12 cellular contexts compared by ENCODE assay signal in the genomic region with DNA sequence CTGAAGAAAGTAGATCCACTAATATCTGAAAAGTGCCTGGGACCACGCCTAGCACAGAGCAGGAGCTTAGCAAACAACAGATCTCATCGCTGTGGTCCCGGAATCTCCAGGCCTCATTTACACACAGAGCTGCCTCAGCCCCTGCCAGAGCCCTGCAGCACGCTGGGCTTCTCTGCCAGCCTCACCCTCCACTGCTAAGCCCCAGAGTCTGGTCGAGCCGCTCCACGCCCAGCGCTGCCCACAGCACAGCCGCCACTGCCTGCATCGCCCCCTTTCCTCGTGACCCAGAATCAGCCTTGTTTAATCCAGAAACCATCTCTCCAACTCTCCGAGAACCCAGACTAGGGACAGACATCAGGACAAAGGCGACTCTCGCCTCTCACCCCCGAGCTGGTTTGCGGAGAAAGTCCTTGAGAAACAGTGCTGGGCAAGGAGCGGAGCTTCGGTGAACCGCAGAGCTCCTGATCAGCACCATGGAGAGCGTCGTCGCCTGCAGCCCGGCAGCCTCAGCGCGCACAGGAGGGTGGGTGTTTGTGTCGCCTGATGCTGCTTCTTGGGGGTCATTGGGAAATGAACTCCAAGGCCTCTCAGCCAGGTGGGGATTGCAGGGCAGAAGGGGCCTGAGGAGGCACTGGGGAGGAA.
DNase-seq lines count a peak whose midpoint lies in the region; ATAC-seq and TF ChIP-seq lines count a peak whose summit lies in the region.
"Had no signal": no experiment of that assay in that cellular context is flagged by ENCODE, and none has a peak within 500 bp of the region (broad histone marks: within the 10 kb centered on the region; RNA-seq: fewer than 3 reads in every experiment).

No MANE protein-coding gene starts in this region.

- H3K9me3 ChIP-seq in DND-41 (ENCODE audit: insufficient read depth, low read length, severe bottlenecking): no peaks in the 10 kb centered on the region
- H3K9me3 ChIP-seq in body of pancreas: peaks cover 0 to under 1% (median 0%) of the 10 kb centered on the region in 3 donors
- H3K9me3 ChIP-seq in spleen: no peaks in the 10 kb centered on the region
- H3K9me3 ChIP-seq: Caco-2, vagina had no signal

- no peaks in the 10 kb centered on the region for H3K36me3 ChIP-seq in DND-41 (ENCODE audit: insufficient read depth, low read length)
- no peaks in the 10 kb centered on the region for H3K36me3 ChIP-seq in body of pancreas (replicated peaks in 1 of 2; ENCODE audit: insufficient read depth in 1 of 2, low read depth in 2 of 2)
- H3K36me3 ChIP-seq in spleen: no peaks in the 10 kb centered on the region
- H3K36me3 ChIP-seq: vagina had no signal

- ATAC-seq in DND-41 (ENCODE audit: insufficient read depth, low read depth): peak; percentile 79
- ATAC-seq in body of pancreas: peak; percentile 30
- ATAC-seq in left lobe of liver: peak; percentile 57
- ATAC-seq in HG02763 (IDR thresholded peaks at IDR 0.05; ENCODE audit: unreplicated experiment): no peak
- ATAC-seq: Right ventricle myocardium inferior had no signal

- 26 to 37% methylated on average over 19 to 26 of the region's 26 CpGs for WGBS in body of pancreas, 2 donors
- WGBS in spleen, 5 donors: 31 to 43% (median 36%) methylated on average over 20 to 26 of the region's 26 CpGs

- H3K79me2 ChIP-seq in DND-41 (ENCODE audit: insufficient read depth, low read length): no peaks in the 10 kb centered on the region

- H3K9ac ChIP-seq in DND-41 (ENCODE audit: low read depth, low read length): no peak overlapping the region

- intact Hi-C loops in body of pancreas (cut with DNase I): no loop called here
- intact Hi-C loops in spleen (cut with DNase I; ENCODE audit: low total_unique reads): no loop called here

- H3K27ac ChIP-seq in DND-41 (ENCODE audit: low read length) (no peak overlapping the region), body of pancreas (no peak overlapping the region), spleen (no peak overlapping the region)
- H3K27ac ChIP-seq: vagina had no signal

- TF ChIP-seq POLR2A in body of pancreas (IDR thresholded peaks at IDR 0.05): no peak
- no peak for TF ChIP-seq POLR2A in spleen (IDR thresholded peaks at IDR 0.05)

- no peak overlapping the region for H2AFZ ChIP-seq in DND-41 (ENCODE audit: low read depth, low read length)

- H3K27me3 ChIP-seq in DND-41 (ENCODE audit: insufficient read depth, low read length, poor library complexity) (no peaks in the 10 kb centered on the region), body of pancreas (no peaks in the 10 kb centered on the region), spleen (replicated peaks in 1 of 7) (peaks cover 0 to 47% (median 0%) of the 10 kb centered on the region in 7 donors)
- H3K27me3 ChIP-seq: vagina had no signal

- DNase-seq in DND-41: peak; percentile 34
- DNase-seq in HuH-7.5 (ENCODE audit: low spot score): peak; percentile 58
- no peak for DNase-seq in body of pancreas
- DNase-seq in left lobe of liver (ENCODE audit: low spot score): no peak
- no peak for DNase-seq in SKM-1 (lab: John Stamatoyannopoulos, UW; ENCODE audit: unreplicated experiment)
- no peak for DNase-seq in C1 segment of cervical spinal cord (lab: John Stamatoyannopoulos, UW)
- no peak for DNase-seq in spleen
- DNase-seq: hypothalamus had no signal

- TF ChIP-seq CTCF in DND-41 (IDR thresholded peaks at IDR 0.05; ENCODE audit: borderline replicate concordance, extremely low read depth, low read length, poor library complexity, severe bottlenecking): no peak
- TF ChIP-seq CTCF in body of pancreas (IDR thresholded peaks at IDR 0.05): no peak
- no peak for TF ChIP-seq CTCF in spleen (IDR thresholded peaks at IDR 0.05 in 8 of 11, conservative IDR thresholded peaks at IDR 0.05 in 3 of 11)

- H4K20me1 ChIP-seq in DND-41 (ENCODE audit: insufficient read depth, low read length): peaks cover 30% of the 10 kb centered on the region

- H3K4me2 ChIP-seq in DND-41 (ENCODE audit: insufficient read depth, low read length): no peak overlapping the region

- H3K4me1 ChIP-seq in DND-41 (ENCODE audit: insufficient read depth, low read length) (no peaks in the 10 kb centered on the region), body of pancreas (no peaks in the 10 kb centered on the region), spleen (no peaks in the 10 kb centered on the region)
- H3K4me1 ChIP-seq: Caco-2, vagina had no signal

- no peak overlapping the region for H3K4me3 ChIP-seq in DND-41 (ENCODE audit: low read depth in 1 of 2, low read length in 2 of 2)
- no peak overlapping the region for H3K4me3 ChIP-seq in body of pancreas
- H3K4me3 ChIP-seq in spleen: no peak overlapping the region
- H3K4me3 ChIP-seq: vagina had no signal

Comparison
In these comparisons a context has a peak if more than half of its experiments do, and no peak if none do; other contexts are left out.
1. DNase-seq: peak in DND-41 (single experiment) and HuH-7.5 (single experiment); none in body of pancreas (0 of 4), left lobe of liver (single experiment), SKM-1 (single experiment), C1 segment of cervical spinal cord (0 of 14) and spleen (single experiment).